23 cellular contexts compared by ENCODE assay signal in the genomic region with DNA sequence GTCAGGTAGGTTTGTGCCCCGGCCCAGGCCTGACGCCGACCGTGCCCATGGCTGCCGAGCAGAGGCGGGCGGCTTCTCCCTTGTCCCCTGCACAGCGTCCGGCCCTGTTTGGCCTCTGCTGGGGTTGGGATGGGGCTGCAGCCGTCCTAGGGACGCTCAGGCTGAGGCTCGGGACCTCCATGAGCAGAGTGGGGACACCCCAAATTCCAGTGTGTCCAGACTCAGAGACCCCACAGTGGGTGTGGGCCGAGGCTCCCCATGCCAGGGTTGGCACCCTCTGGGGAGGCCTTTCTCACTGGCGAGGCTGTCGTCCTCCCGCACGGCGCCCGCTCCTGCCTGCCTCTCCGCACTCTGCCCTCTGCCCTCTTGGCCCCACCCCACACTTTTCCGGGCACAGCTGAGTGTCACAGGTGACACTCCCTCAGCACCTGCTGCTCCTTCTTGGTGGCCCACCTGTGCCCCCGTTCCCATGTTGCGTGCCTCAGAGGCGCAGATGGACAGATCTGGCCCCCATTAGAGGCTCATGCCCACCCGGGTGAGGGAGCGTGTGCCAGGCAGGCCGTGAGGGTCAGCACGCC. TPM values are rescaled to one million over a fixed set of nuclear protein-coding genes. Genes with fewer than 3 reads are reported as not detected.
"Had no signal": no experiment of that assay in that cellular context is flagged by ENCODE, and none has a peak within 500 bp of the region (broad histone marks: within the 10 kb centered on the region; RNA-seq: fewer than 3 reads in every experiment).

No MANE protein-coding gene starts in this region.

- H3K4me1 Mint-ChIP-seq: nephron progenitor cell; stimulated activated memory B cell treated with anti-CD40 and anti-IgM and Interleukin-4, amounts not matched to agents 10 μg/mL and 1 μg/mL and 100 μg/mL, for 72 hours had no signal

- ATAC-seq: esophagus mucosa; gastrocnemius medialis; heart right ventricle; left lobe of liver; naive thymus-derived CD4-positive, alpha-beta T cell; stimulated activated memory B cell treated with anti-CD40 and anti-IgM and Interleukin-4, amounts not matched to agents 10 μg/mL and 1 μg/mL and 100 μg/mL, for 72 hours had no signal

- H3K27ac Mint-ChIP-seq: naive thymus-derived CD4-positive, alpha-beta T cell; nephron progenitor cell; stimulated activated memory B cell treated with anti-CD40 and anti-IgM and Interleukin-4, amounts not matched to agents 10 μg/mL and 1 μg/mL and 100 μg/mL, for 72 hours; stimulated activated naive CD8-positive, alpha-beta T cell treated with anti-CD3 and anti-CD28 coated beads, Interleukin-15, Interleukin-2, amounts not matched to agents 100 ng/mL and 50 ng/mL, for 24 hours had no signal

- H3K4me3 Mint-ChIP-seq: naive thymus-derived CD4-positive, alpha-beta T cell; nephron progenitor cell; stimulated activated memory B cell treated with anti-CD40 and anti-IgM and Interleukin-4, amounts not matched to agents 10 μg/mL and 1 μg/mL and 100 μg/mL, for 72 hours; stimulated activated naive CD8-positive, alpha-beta T cell treated with anti-CD3 and anti-CD28 coated beads, Interleukin-15, Interleukin-2, amounts not matched to agents 100 ng/mL and 50 ng/mL, for 24 hours had no signal

- H3K4me3 ChIP-seq: colonic mucosa, smooth muscle cell had no signal

- FAIRE-seq: islet of Langerhans had no signal

- H3K27me3 ChIP-seq: colonic mucosa, gastrocnemius medialis, heart right ventricle, neutrophil, right atrium auricular region, tibial artery had no signal

- H3K9me3 ChIP-seq: colonic mucosa, gastrocnemius medialis, heart right ventricle, neutrophil, right atrium auricular region, tibial artery had no signal

- H3K9me3 Mint-ChIP-seq: naive thymus-derived CD4-positive, alpha-beta T cell; nephron progenitor cell; stimulated activated memory B cell treated with anti-CD40 and anti-IgM and Interleukin-4, amounts not matched to agents 10 μg/mL and 1 μg/mL and 100 μg/mL, for 72 hours; stimulated activated naive CD8-positive, alpha-beta T cell treated with anti-CD3 and anti-CD28 coated beads, Interleukin-15, Interleukin-2, amounts not matched to agents 100 ng/mL and 50 ng/mL, for 24 hours had no signal

- H3K27ac ChIP-seq: colonic mucosa, neutrophil, right atrium auricular region, tibial artery had no signal

- DNase-seq: caudate nucleus; colonic mucosa; gastrocnemius medialis; heart right ventricle; hypothalamus; kidney glomerular epithelial cell; mesendoderm; naive thymus-derived CD4-positive, alpha-beta T cell; nephron progenitor cell; posterior cingulate gyrus; stimulated activated CD4-positive, alpha-beta T cell treated with anti-CD3 and anti-CD28 coated beads, Interleukin-1b, Interleukin-23, amount 100 ng/mL, for 48 hours; stimulated activated CD4-positive, alpha-beta T cell treated with anti-CD3 and anti-CD28 coated beads, Interleukin-4, amount 100 ng/mL, for 24 hours; tibial artery had no signal

- H3K27me3 Mint-ChIP-seq: naive thymus-derived CD4-positive, alpha-beta T cell; stimulated activated memory B cell treated with anti-CD40 and anti-IgM and Interleukin-4, amounts not matched to agents 10 μg/mL and 1 μg/mL and 100 μg/mL, for 72 hours; stimulated activated naive CD8-positive, alpha-beta T cell treated with anti-CD3 and anti-CD28 coated beads, Interleukin-15, Interleukin-2, amounts not matched to agents 100 ng/mL and 50 ng/mL, for 24 hours had no signal

- H3K4me1 ChIP-seq: colonic mucosa, right atrium auricular region, tibial artery had no signal

- H3K4me2 ChIP-seq: smooth muscle cell had no signal

RNA-seq across cellular contexts. Expression of gene RAB26, which starts 23.3 kb away (rescaled TPM):
- total RNA-seq: mononuclear cell, smooth muscle cell had no signal

RNA-seq across cellular contexts. Expression of gene CASKIN1, which starts 24.7 kb away (rescaled TPM):
- total RNA-seq: mononuclear cell, osteoblast had no signal
- polyA plus RNA-seq: naive thymus-derived CD4-positive, alpha-beta T cell had no signal
